Comparison of ENCODE assay signal across 27 cellular contexts in genomic region chr17:71029246-71029645, GRCh38.
"Had no signal": no experiment of that assay in that cellular context is flagged by ENCODE, and none has a peak within 500 bp of the region (broad histone marks: within the 10 kb centered on the region; RNA-seq: fewer than 3 reads in every experiment).

No MANE protein-coding gene starts in this region.

- H3K36me3 ChIP-seq: colonic mucosa, esophagus muscularis mucosa, esophagus squamous epithelium, gastrocnemius medialis, gastroesophageal sphincter, heart left ventricle, heart right ventricle had no signal

- H3K27me3 ChIP-seq: colonic mucosa, dorsolateral prefrontal cortex, esophagus muscularis mucosa, esophagus squamous epithelium, foreskin keratinocyte, gastrocnemius medialis, gastroesophageal sphincter, heart left ventricle, heart right ventricle had no signal

- DNase-seq: colonic mucosa; cortex of kidney; dermis blood vessel endothelial cell; dorsolateral prefrontal cortex; effector CD4-positive, alpha-beta T cell; effector CD8-positive, alpha-beta T cell; effector memory CD4-positive, alpha-beta T cell; effector memory CD8-positive, alpha-beta T cell; endodermal cell; erythroblast; esophagus squamous epithelium; foreskin fibroblast; foreskin keratinocyte; foreskin melanocyte; gastrocnemius medialis; glutamatergic neuron; head of caudate nucleus; heart left ventricle; heart right ventricle had no signal

- FAIRE-seq: endometrium, endothelial cell of umbilical vein, frontal cortex had no signal

- H3K27ac ChIP-seq: colonic mucosa, coronary artery, dorsolateral prefrontal cortex, epithelial cell of prostate, esophagus muscularis mucosa, esophagus squamous epithelium, foreskin keratinocyte, gastrocnemius medialis, gastroesophageal sphincter, heart left ventricle, heart right ventricle had no signal

- H3K4me1 ChIP-seq: colonic mucosa, esophagus muscularis mucosa, esophagus squamous epithelium, foreskin keratinocyte, gastrocnemius medialis, gastroesophageal sphincter, heart left ventricle, heart right ventricle had no signal

- H3K4me3 ChIP-seq: colonic mucosa, coronary artery, dorsolateral prefrontal cortex, esophagus muscularis mucosa, esophagus squamous epithelium, gastrocnemius medialis, gastroesophageal sphincter, heart left ventricle, heart right ventricle had no signal

- ATAC-seq: effector memory CD8-positive, alpha-beta T cell; esophagus mucosa; foreskin keratinocyte; gastrocnemius medialis; gastroesophageal sphincter; heart left ventricle; heart right ventricle had no signal

- H3K9me3 ChIP-seq: colonic mucosa, esophagus muscularis mucosa, esophagus squamous epithelium, gastrocnemius medialis, gastroesophageal sphincter, heart left ventricle, heart right ventricle had no signal
